In genomic region chr1:35882945-35883680, GRCh38 we compare ENCODE assay signal across 8 cellular contexts. TPM values are rescaled to one million over a fixed set of nuclear protein-coding genes. Genes with fewer than 3 reads are reported as not detected.
DNase-seq lines count a peak whose midpoint lies in the region; ATAC-seq, FAIRE-seq and TF ChIP-seq lines count a peak whose summit lies in the region.

AGO1 (plus strand) TSS chr1:35883209; CDS start chr1:35883422, 213 bp downstream.

- TF ChIP-seq EP300 in transverse colon (IDR thresholded peaks at IDR 0.05; ENCODE audit: low read depth) = no peak

- H3K9me3 ChIP-seq in adipocyte (ENCODE audit: control insufficient read depth, low read length) (no peaks in the 10 kb centered on the region), transverse colon (no peaks in the 10 kb centered on the region)

- intact Hi-C loops in cardiac septum (cut with DNase I) = loop anchor here (5.0 kb wide), 1 partner anchor 49 kb away; the partner anchor contains the start of gene AGO3
- intact Hi-C loops in transverse colon (cut with DNase I; ENCODE audit: low total_unique reads) = no loop called here

- H3K27me3 ChIP-seq in adipocyte (replicated peaks; ENCODE audit: control insufficient read depth, insufficient read depth, low read length) = no peaks in the 10 kb centered on the region
- H3K27me3 ChIP-seq in transverse colon = no peaks in the 10 kb centered on the region

- ATAC-seq in HG02852 (IDR thresholded peaks at IDR 0.05; ENCODE audit: unreplicated experiment) = peak; percentile 73

- H3K4me1 ChIP-seq in adipocyte (ENCODE audit: control insufficient read depth, insufficient read depth, low read length) = peaks cover 3% of the 10 kb centered on the region
- peaks cover 15 to 47% (median 26%) of the 10 kb centered on the region in 4 donors for H3K4me1 ChIP-seq in transverse colon

- FAIRE-seq in GM12892 (lab: Jason Lieb, UNC) = peak; percentile 95

- peak within 1 kb of the TSS; percentile 99 for H3K4me3 ChIP-seq in adipocyte (ENCODE audit: low read length)
- H3K4me3 ChIP-seq in transverse colon = peak within 1 kb of the TSS; percentile 75 to 95 (median 94)

- WGBS in transverse colon (ENCODE audit: low coverage in 1 of 2), 2 donors = 1% methylated on average over 33 of the region's 59 CpGs; no CpG with 5 or more reads in 1 of the 2 donors

- TF ChIP-seq CTCF in transverse colon (IDR thresholded peaks at IDR 0.05) = peak; percentile 87 to 98 (median 95)

- in situ Hi-C loops in transverse colon (cut with MboI; ENCODE audit: low pct_ligation_motif_present in 1 of 4, low pct_unique_long_range_greater_than_20kb in 1 of 4, low sequenced_read_pairs in 3 of 4) = no loop called here

- H3K36me3 ChIP-seq in adipocyte (ENCODE audit: control insufficient read depth, insufficient read depth, low read length, severe bottlenecking) = no peaks in the 10 kb centered on the region
- H3K36me3 ChIP-seq in transverse colon = no peaks in the 10 kb centered on the region

- DNase-seq in GM12892 (ENCODE audit: insufficient read length) (peak; percentile 99), NCI-H1436 treated with DMSO at 0.1 percent for 48 hours (lab: John Stamatoyannopoulos, UW) (peak; percentile 35), T follicular helper cell (ENCODE audit: low read depth) (peak; percentile 96), adipocyte (ENCODE audit: low read depth) (peak; percentile 98), cardiac septum (ENCODE audit: low spot score) (peak; percentile 98), pons (ENCODE audit: low spot score) (peak; percentile 89), transverse colon (peak; percentile 96)

- peak within 1 kb of the TSS; percentile 97 for H3K9ac ChIP-seq in adipocyte (ENCODE audit: low read length)

- TF ChIP-seq POLR2A in GM12892 (IDR thresholded peaks at IDR 0.05; ENCODE audit: low read depth, low read length) (peak; percentile 61; the same call in 1 of the 2 replicates), transverse colon (IDR thresholded peaks at IDR 0.05) (peak; percentile 67)

- H3K27ac ChIP-seq in transverse colon = peak within 1 kb of the TSS; percentile 84 to 89 (median 88)

RNA-seq across cellular contexts. Expression of gene AGO1, which starts in this region (rescaled TPM):
- 8.0 TPM for polyA plus RNA-seq in GM12892 (2012; ENCODE audit: missing spikeins)
- total RNA-seq in cardiac septum (21.1 TPM), transverse colon (10 to 100 TPM; 20.6 to 40.2 (median 24.0) TPM)

Comparison
In these comparisons a context has a peak if more than half of its experiments do, and no peak if none do; other contexts are left out.
1. Peak in every context shown above with its lines: DNase-seq, ATAC-seq, H3K4me3 ChIP-seq and H3K27ac ChIP-seq.
2. DNase-seq: peak in every context shown above with its lines; median percentile 99 in GM12892; 98 in adipocyte; 98 in cardiac septum; 96 in T follicular helper cell; 96 in transverse colon; 89 in pons; 35 in NCI-H1436 treated with DMSO at 0.1 percent for 48 hours.